ENCODE assay signal across 8 cellular contexts in genomic region chr9:127214421-127215265, GRCh38. TPM values are rescaled to one million over a fixed set of nuclear protein-coding genes. Genes with fewer than 3 reads are reported as not detected.
DNase-seq lines count a peak whose midpoint lies in the region; ATAC-seq and TF ChIP-seq lines count a peak whose summit lies in the region.

No MANE protein-coding gene starts in this region.

- no peaks in the 10 kb centered on the region for H3K36me3 ChIP-seq in gastrocnemius medialis

- H3K36me3 Mint-ChIP-seq in activated naive CD4-positive, alpha-beta T cell treated with anti-CD3 and anti-CD28 coated beads for 36 hours (ENCODE audit: low read depth), result no peaks in the 10 kb centered on the region
- H3K36me3 Mint-ChIP-seq in glutamatergic neuron (ENCODE audit: unreplicated experiment), result no peaks in the 10 kb centered on the region

- H3K4me1 Mint-ChIP-seq in activated naive CD4-positive, alpha-beta T cell treated with anti-CD3 and anti-CD28 coated beads for 36 hours (ENCODE audit: low read depth), result peaks cover 4% of the 10 kb centered on the region
- no peaks in the 10 kb centered on the region for H3K4me1 Mint-ChIP-seq in glutamatergic neuron (ENCODE audit: low read depth, unreplicated experiment)

- in situ Hi-C loops in KBM-7 (cut with MboI; ENCODE audit: low pct_unique_long_range_greater_than_20kb, low sequenced_read_pairs) (no loop called here), gastrocnemius medialis (cut with MboI; ENCODE audit: low sequenced_read_pairs in 4 of 4) (no loop called here)

- no peaks in the 10 kb centered on the region for H3K9me3 ChIP-seq in gastrocnemius medialis

- peak; percentile 99 for TF ChIP-seq CTCF in RWPE1 (conservative IDR thresholded peaks at IDR 0.05; ENCODE audit: low read depth)
- peak; percentile 70 for TF ChIP-seq CTCF in glutamatergic neuron (IDR thresholded peaks at IDR 0.05; ENCODE audit: partially characterized antibody, unreplicated experiment)
- TF ChIP-seq CTCF in gastrocnemius medialis (IDR thresholded peaks at IDR 0.05 in 4 of 5, conservative IDR thresholded peaks at IDR 0.05 in 1 of 5), result peak; percentile 52 to 74 (median 64)

- ATAC-seq in gastrocnemius medialis (peak; percentile 60 to 86), HG02885 (IDR thresholded peaks at IDR 0.05; ENCODE audit: poor library complexity, unreplicated experiment) (no peak), HG03108 (IDR thresholded peaks at IDR 0.05; ENCODE audit: unreplicated experiment) (no peak)

- intact Hi-C loops in activated naive CD4-positive, alpha-beta T cell treated with anti-CD3 and anti-CD28 coated beads for 36 hours (cut with micrococcal nuclease), result loop anchor here (1.0 to 2.0 kb wide), 3 partner anchors 134 to 236 kb away; partner anchors contain the start of genes LRSAM1, RPL12 and SLC2A8
- intact Hi-C loops in gastrocnemius medialis (cut with DNase I; ENCODE audit: low total_unique reads), result no loop called here

- H3K27me3 ChIP-seq in gastrocnemius medialis, result no peaks in the 10 kb centered on the region

- H3K27me3 Mint-ChIP-seq in activated naive CD4-positive, alpha-beta T cell treated with anti-CD3 and anti-CD28 coated beads for 36 hours (ENCODE audit: low read depth), result peaks cover 3% of the 10 kb centered on the region
- H3K27me3 Mint-ChIP-seq in glutamatergic neuron (ENCODE audit: unreplicated experiment), result peaks cover 8% of the 10 kb centered on the region

- POLR2A ChIA-PET in RWPE1 (lab: Yijun Ruan, JAX; ENCODE audit: low non-redundant PET), result no interaction called here

- no peaks in the 10 kb centered on the region for H3K9me3 Mint-ChIP-seq in activated naive CD4-positive, alpha-beta T cell treated with anti-CD3 and anti-CD28 coated beads for 36 hours
- H3K9me3 Mint-ChIP-seq in glutamatergic neuron (ENCODE audit: unreplicated experiment), result peaks cover 6% of the 10 kb centered on the region

- CTCF ChIA-PET in RWPE1 (lab: Yijun Ruan, JAX), result interaction anchor here (0.6 to 3.2 kb wide), 17 partner anchors 9 to 352 kb away, joined by 3 to 17 read pairs (median 5); partner anchors contain the start of gene SLC2A8
- CTCF ChIA-PET in activated naive CD4-positive, alpha-beta T cell treated with anti-CD3 and anti-CD28 coated beads for 36 hours (lab: Charles Lee), result interaction anchor here (0.6 to 1.7 kb wide), 15 partner anchors 10 to 337 kb away, joined by 3 to 10 read pairs (median 3); partner anchors contain the start of gene SLC2A8

- DNase-seq in DMS53 (lab: John Stamatoyannopoulos, UW), result peak; percentile 90
- DNase-seq in KBM-7, result peak; percentile 59
- peak; percentile 92 for DNase-seq in RWPE1 (ENCODE audit: low spot score)
- peak; percentile 82 for DNase-seq in activated naive CD4-positive, alpha-beta T cell treated with anti-CD3 and anti-CD28 coated beads for 36 hours
- DNase-seq in glutamatergic neuron, result peak; percentile 76
- peak in 1 of 2 donors; percentile 55 for DNase-seq in gastrocnemius medialis

- TF ChIP-seq POLR2A in gastrocnemius medialis (IDR thresholded peaks at IDR 0.05), result no peak

- H3K27ac ChIP-seq in RWPE1 (no peak overlapping the region), gastrocnemius medialis (no peak overlapping the region)

- no peak overlapping the region for H3K4me3 Mint-ChIP-seq in activated naive CD4-positive, alpha-beta T cell treated with anti-CD3 and anti-CD28 coated beads for 36 hours
- H3K4me3 Mint-ChIP-seq in glutamatergic neuron (ENCODE audit: unreplicated experiment), result no peak overlapping the region

- no peak overlapping the region for H3K4me3 ChIP-seq in gastrocnemius medialis

- no peaks in the 10 kb centered on the region for H3K4me1 ChIP-seq in gastrocnemius medialis

- no peak overlapping the region for H3K27ac Mint-ChIP-seq in activated naive CD4-positive, alpha-beta T cell treated with anti-CD3 and anti-CD28 coated beads for 36 hours
- no peak overlapping the region for H3K27ac Mint-ChIP-seq in glutamatergic neuron (ENCODE audit: unreplicated experiment)

RNA-seq across cellular contexts. Expression of gene GARNL3, which starts 49.9 kb away (rescaled TPM):
- 1 to 10 TPM; 1.2 to 4.6 TPM for total RNA-seq in activated naive CD4-positive, alpha-beta T cell treated with anti-CD3 and anti-CD28 coated beads for 36 hours
- total RNA-seq in glutamatergic neuron (ENCODE audit: unreplicated experiment), result 14.7 TPM
- total RNA-seq in gastrocnemius medialis, result 1 to 10 TPM; 2.5 to 5.7 (median 3.0) TPM

Comparison
In these comparisons a context has a peak if more than half of its experiments do, and no peak if none do; other contexts are left out.
1. ATAC-seq: peak in gastrocnemius medialis (2 of 2); none in HG02885 (single experiment) and HG03108 (single experiment).
2. Peak in every context shown above with its lines, with median percentiles within 50 percentile points of each other: CTCF ChIP-seq.